ENCODE assay signal across 20 cellular contexts in the genomic region with DNA sequence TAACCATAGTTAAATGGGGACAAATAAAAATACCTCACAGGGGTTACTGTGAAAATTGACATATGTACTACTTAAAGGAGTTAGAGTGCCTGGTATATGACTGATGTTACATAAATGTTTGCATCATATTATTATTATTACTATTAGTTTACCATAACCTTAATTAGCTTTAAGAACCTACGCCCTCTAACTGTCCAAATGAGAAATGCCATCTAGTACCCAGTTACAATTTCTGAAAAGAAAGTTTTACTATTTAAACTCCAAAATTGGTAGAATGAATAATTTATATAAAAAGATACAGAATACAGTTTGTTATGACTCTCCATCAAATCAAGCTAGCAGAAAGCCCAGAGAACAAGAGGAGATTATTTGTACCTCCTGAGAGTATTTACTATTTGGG. TPM values are rescaled to one million over a fixed set of nuclear protein-coding genes. Genes with fewer than 3 reads are reported as not detected.
DNase-seq lines count a peak whose midpoint lies in the region; ATAC-seq and TF ChIP-seq lines count a peak whose summit lies in the region.
"Had no signal": no experiment of that assay in that cellular context is flagged by ENCODE, and none has a peak within 500 bp of the region (broad histone marks: within the 10 kb centered on the region; RNA-seq: fewer than 3 reads in every experiment).

No MANE protein-coding gene starts in this region.

- no peaks in the 10 kb centered on the region for H3K9me3 Mint-ChIP-seq in chondrocyte (ENCODE audit: low read depth)
- no peaks in the 10 kb centered on the region for H3K9me3 Mint-ChIP-seq in stimulated activated effector memory CD8-positive, alpha-beta T cell treated with anti-CD3 and anti-CD28 coated beads, Interleukin-12 subunit alpha, Interleukin-12 subunit beta, amount 100 ng/mL, for 72 hours
- H3K9me3 Mint-ChIP-seq: IgD-negative memory B cell had no signal

- no peaks in the 10 kb centered on the region; the same call in 1 of the 2 replicates for H3F3A ChIP-seq in DOHH2 (ENCODE audit: control insufficient read depth, insufficient read depth)

- H3K4me1 Mint-ChIP-seq in chondrocyte (ENCODE audit: low read depth) = no peaks in the 10 kb centered on the region
- H3K4me1 Mint-ChIP-seq in stimulated activated effector memory CD8-positive, alpha-beta T cell treated with anti-CD3 and anti-CD28 coated beads, Interleukin-12 subunit alpha, Interleukin-12 subunit beta, amount 100 ng/mL, for 72 hours = no peaks in the 10 kb centered on the region
- H3K4me1 Mint-ChIP-seq: CD14-positive monocyte; CD4-positive, alpha-beta memory T cell; IgD-negative memory B cell had no signal

- no peak overlapping the region for H3K27ac ChIP-seq in 22Rv1
- no peak overlapping the region for H3K27ac ChIP-seq in DOHH2 (ENCODE audit: low read depth, low read length)
- H3K27ac ChIP-seq in OCI-LY3 (ENCODE audit: low read length) = no peak overlapping the region
- H3K27ac ChIP-seq: GM23248 had no signal

- H3K9ac ChIP-seq in OCI-LY3 (ENCODE audit: low read length) = no peak overlapping the region
- H3K9ac ChIP-seq: GM23248 had no signal

- no peak for ATAC-seq in stimulated activated effector memory CD8-positive, alpha-beta T cell treated with anti-CD3 and anti-CD28 coated beads, Interleukin-12 subunit alpha, Interleukin-12 subunit beta, amount 100 ng/mL, for 72 hours
- ATAC-seq in GM21367 (IDR thresholded peaks at IDR 0.05; ENCODE audit: unreplicated experiment) = no peak
- ATAC-seq: GM12878, HepG2 had no signal

- peaks cover 3% of the 10 kb centered on the region for H3K4me1 ChIP-seq in DOHH2 (ENCODE audit: control insufficient read depth, low read length)
- H3K4me1 ChIP-seq in OCI-LY3 (ENCODE audit: low read length) = no peaks in the 10 kb centered on the region
- H3K4me1 ChIP-seq: HAP-1 had no signal

- TF ChIP-seq CTCF in 22Rv1 (IDR thresholded peaks at IDR 0.05) (peak; percentile 19; the same call in 1 of the 2 replicates), DOHH2 (IDR thresholded peaks at IDR 0.05; ENCODE audit: low read depth, low read length, poor library complexity, severe bottlenecking) (peak; percentile 34), OCI-LY3 (IDR thresholded peaks at IDR 0.05; ENCODE audit: low read depth, low read length) (peak; percentile 33), chondrocyte (IDR thresholded peaks at IDR 0.05) (peak; percentile 28)

- H3K36me3 Mint-ChIP-seq in chondrocyte (ENCODE audit: low read depth) = no peaks in the 10 kb centered on the region
- H3K36me3 Mint-ChIP-seq in stimulated activated effector memory CD8-positive, alpha-beta T cell treated with anti-CD3 and anti-CD28 coated beads, Interleukin-12 subunit alpha, Interleukin-12 subunit beta, amount 100 ng/mL, for 72 hours = peaks cover 13% of the 10 kb centered on the region
- H3K36me3 Mint-ChIP-seq: CD14-positive monocyte had no signal

- H3K27me3 ChIP-seq in DOHH2 (ENCODE audit: control insufficient read depth, low read length) = no peaks in the 10 kb centered on the region
- no peaks in the 10 kb centered on the region for H3K27me3 ChIP-seq in OCI-LY3 (ENCODE audit: low read depth, low read length)

- no peak overlapping the region for H3K4me3 Mint-ChIP-seq in chondrocyte (ENCODE audit: unreplicated experiment)
- no peak overlapping the region for H3K4me3 Mint-ChIP-seq in stimulated activated effector memory CD8-positive, alpha-beta T cell treated with anti-CD3 and anti-CD28 coated beads, Interleukin-12 subunit alpha, Interleukin-12 subunit beta, amount 100 ng/mL, for 72 hours
- H3K4me3 Mint-ChIP-seq: CD14-positive monocyte; CD4-positive, alpha-beta memory T cell; IgD-negative memory B cell had no signal

- no peaks in the 10 kb centered on the region for H3K9me2 ChIP-seq in DOHH2 (replicated peaks; ENCODE audit: control insufficient read depth, low read length)

- H3K4me3 ChIP-seq in DOHH2 (ENCODE audit: low read length) (no peak overlapping the region), OCI-LY3 (ENCODE audit: low read length) (no peak overlapping the region)
- H3K4me3 ChIP-seq: GM12878, GM23248, HAP-1 had no signal

- H3K27me3 Mint-ChIP-seq in chondrocyte (ENCODE audit: low read depth) = peaks cover 32% of the 10 kb centered on the region
- H3K27me3 Mint-ChIP-seq: CD4-positive, alpha-beta memory T cell; IgD-negative memory B cell had no signal

- no peak overlapping the region for H2AFZ ChIP-seq in OCI-LY3 (ENCODE audit: low read depth, low read length)
- H2AFZ ChIP-seq: GM23248 had no signal

- H3K9me3 ChIP-seq in DOHH2 (ENCODE audit: control insufficient read depth, insufficient read depth, low read length) (no peaks in the 10 kb centered on the region), OCI-LY3 (ENCODE audit: insufficient read depth, low read length) (no peaks in the 10 kb centered on the region)
- H3K9me3 ChIP-seq: HAP-1 had no signal

- H4K20me1 ChIP-seq in DOHH2 (ENCODE audit: control insufficient read depth, insufficient read depth, low read depth, low read length) = no peaks in the 10 kb centered on the region
- H4K20me1 ChIP-seq in OCI-LY3 (ENCODE audit: insufficient read depth, low read length) = no peaks in the 10 kb centered on the region

- H3K36me3 ChIP-seq in DOHH2 (ENCODE audit: control insufficient read depth, low read length) (no peaks in the 10 kb centered on the region), OCI-LY3 (replicated peaks; ENCODE audit: low read depth, low read length) (no peaks in the 10 kb centered on the region)
- H3K36me3 ChIP-seq: HAP-1 had no signal

- DNase-seq in chondrocyte (ENCODE audit: low spot score) (no peak), AG08395 (ENCODE audit: low spot score) (no peak), epidermal melanocyte (ENCODE audit: insufficient read length, low spot score) (no peak)
- no peak for DNase-seq in stimulated activated effector memory CD8-positive, alpha-beta T cell treated with anti-CD3 and anti-CD28 coated beads, Interleukin-12 subunit alpha, Interleukin-12 subunit beta, amount 100 ng/mL, for 72 hours (ENCODE audit: low spot score in 2 of 2)
- DNase-seq: ACHN; AML-193; CD4-positive, alpha-beta memory T cell; DMS153; DMS79; GF-D8; GM23248 had no signal

- H3K27ac Mint-ChIP-seq in chondrocyte (ENCODE audit: unreplicated experiment) = no peak overlapping the region
- no peak overlapping the region for H3K27ac Mint-ChIP-seq in stimulated activated effector memory CD8-positive, alpha-beta T cell treated with anti-CD3 and anti-CD28 coated beads, Interleukin-12 subunit alpha, Interleukin-12 subunit beta, amount 100 ng/mL, for 72 hours
- H3K27ac Mint-ChIP-seq: CD14-positive monocyte, IgD-negative memory B cell had no signal

- no peak overlapping the region for H3K4me2 ChIP-seq in DOHH2 (ENCODE audit: low read length)
- H3K4me2 ChIP-seq in OCI-LY3 (ENCODE audit: low read length) = no peak overlapping the region

- H3K79me2 ChIP-seq in DOHH2 (ENCODE audit: control insufficient read depth, low read length) (no peaks in the 10 kb centered on the region), OCI-LY3 (ENCODE audit: low read length) (no peaks in the 10 kb centered on the region)

RNA-seq across cellular contexts. Expression of gene EML5, which starts 42.3 kb away (rescaled TPM):
- 0.19 TPM in 1 of 3 replicates, not detected in the others for total RNA-seq in chondrocyte
